21 cellular contexts compared by ENCODE assay signal in the genomic region with DNA sequence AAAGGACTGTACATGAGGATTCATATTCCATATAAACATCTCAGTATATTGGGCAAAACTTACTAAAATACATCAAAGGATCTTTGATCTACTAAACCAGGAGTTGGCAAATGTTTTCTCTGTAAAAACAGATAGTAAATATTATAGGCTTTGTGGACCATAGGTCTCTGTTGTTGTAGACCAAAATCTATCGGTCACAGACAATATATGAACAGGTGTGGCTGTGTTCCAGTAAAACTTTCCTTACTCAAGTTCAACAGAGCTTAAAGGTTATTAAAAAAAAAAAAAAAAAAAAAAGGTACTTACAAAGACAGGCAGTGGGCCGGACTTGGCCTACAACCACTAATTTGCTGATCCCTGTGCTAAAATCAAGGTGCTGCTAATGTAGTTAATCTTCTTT.
"Had no signal": no experiment of that assay in that cellular context is flagged by ENCODE, and none has a peak within 500 bp of the region (broad histone marks: within the 10 kb centered on the region; RNA-seq: fewer than 3 reads in every experiment).

No MANE protein-coding gene starts in this region.

- FAIRE-seq: HTR-8/SVneo had no signal

- H3K36me3 ChIP-seq: SJCRH30 had no signal

- H3K27ac ChIP-seq: HL-60, RWPE1, SJCRH30 had no signal

- H3K9me3 ChIP-seq: SJCRH30 had no signal

- H3K4me3 ChIP-seq: SJCRH30 had no signal

- ATAC-seq: Panc1, PC-3, SK-N-SH treated with all-trans-retinoic acid at 6 μM for 48 hours had no signal

- H3K27me3 ChIP-seq: SJCRH30 had no signal

- DNase-seq: KBM-7, NCI-H1092, NCI-H1105 treated with DMSO at 0.1 percent for 48 hours, NCI-H1417 treated with DMSO at 0.1 percent for 48 hours, NCI-H146, NCI-H1694 treated with DMSO at 0.1 percent for 48 hours, NCI-H1930, NCI-H2081, NCI-H2107, NCI-H226, NCI-H446, NCI-H510A, NCI-H524 treated with DMSO at 0.1 percent for 48 hours, PC-3, SHP77 treated with DMSO at 0.1 percent for 48 hours, SJCRH30 had no signal

- H3K4me1 ChIP-seq: SJCRH30 had no signal
